ENCODE assay signal across 8 cellular contexts in genomic region chr7:17185690-17186070, GRCh38.
DNase-seq lines count a peak whose midpoint lies in the region; ATAC-seq and TF ChIP-seq lines count a peak whose summit lies in the region.

No MANE protein-coding gene starts in this region.

- POLR2A ChIA-PET in PC-3 (lab: Charles Lee; ENCODE audit: unreplicated experiment), result interaction anchor here (0.5 kb wide), 1 partner anchor 112 kb away, joined by 4 read pairs; no protein-coding TSS in a partner anchor

- no TSS peak for BruUV-seq in PC-3 (replicated peaks; lab: Mats Ljungman, UMichigan)

- H3K27me3 ChIP-seq in PC-3 (ENCODE audit: low read length) (no peaks in the 10 kb centered on the region), Karpas-422 (ENCODE audit: low read length) (no peaks in the 10 kb centered on the region)

- no peaks in the 10 kb centered on the region for H3K79me2 ChIP-seq in PC-3 (ENCODE audit: low read length)
- no peaks in the 10 kb centered on the region for H3K79me2 ChIP-seq in Karpas-422 (ENCODE audit: low read length)

- no peaks in the 10 kb centered on the region for H3K9me3 ChIP-seq in PC-3 (ENCODE audit: low read length)
- H3K9me3 ChIP-seq in Karpas-422 (ENCODE audit: low read length), result no peaks in the 10 kb centered on the region

- no peaks in the 10 kb centered on the region for H3K36me3 ChIP-seq in PC-3 (ENCODE audit: low read depth, low read length)
- no peaks in the 10 kb centered on the region for H3K36me3 ChIP-seq in Karpas-422 (ENCODE audit: insufficient read depth, low read length)

- CTCF ChIA-PET in PC-3 (lab: Charles Lee), result interaction anchor here (0.5 kb wide), 1 partner anchor 293 kb away, joined by 3 read pairs; no protein-coding TSS in a partner anchor

- H2AFZ ChIP-seq in PC-3 (ENCODE audit: low read length) (0 out of 2 replicates have a peak overlapping the region, but pooled peaks have one; percentile 10), Karpas-422 (ENCODE audit: low read length) (no peak overlapping the region)

- H3K9ac ChIP-seq in PC-3 (ENCODE audit: low read length) (peak overlapping the region; percentile 45), Karpas-422 (ENCODE audit: low read length) (no peak overlapping the region)

- H3K27ac ChIP-seq in PC-3 (ENCODE audit: low read length) (peak overlapping the region; percentile 85), Karpas-422 (ENCODE audit: low read length) (no peak overlapping the region)

- H3K4me2 ChIP-seq in PC-3 (ENCODE audit: low read length), result peak overlapping the region; percentile 26
- H3K4me2 ChIP-seq in Karpas-422 (ENCODE audit: low read depth, low read length, poor library complexity, severe bottlenecking), result no peak overlapping the region

- no peaks in the 10 kb centered on the region for H4K20me1 ChIP-seq in PC-3 (ENCODE audit: low read length)
- no peaks in the 10 kb centered on the region for H4K20me1 ChIP-seq in Karpas-422 (ENCODE audit: insufficient read depth, low read depth, low read length)

- no peaks in the 10 kb centered on the region for H3F3A ChIP-seq in PC-3 (ENCODE audit: low read length, unreplicated experiment)

- ATAC-seq in GM18873 (IDR thresholded peaks at IDR 0.05; ENCODE audit: low FRiP score, unreplicated experiment) (peak; percentile 97), HG02840 (IDR thresholded peaks at IDR 0.05; ENCODE audit: low FRiP score, unreplicated experiment) (peak; percentile 94), PC-3 (peak; percentile 93), left lobe of liver (peak; percentile 25)

- H3K4me1 ChIP-seq in PC-3 (ENCODE audit: insufficient read depth, low read length) (peaks cover 22% of the 10 kb centered on the region), Karpas-422 (ENCODE audit: low read length) (no peaks in the 10 kb centered on the region)

- intact Hi-C loops in PC-3 (cut with micrococcal nuclease), result loop anchor here (1.0 to 5.0 kb wide), 5 partner anchors 49 to 258 kb away; no protein-coding TSS in a partner anchor

- DNase-seq in PC-3, result peak; percentile 65
- DNase-seq in left lobe of liver (ENCODE audit: low spot score), result no peak
- DNase-seq in Karpas-422, result no peak
- DNase-seq in NCI-H2196 (lab: John Stamatoyannopoulos, UW; ENCODE audit: unreplicated experiment), result no peak
- no peak for DNase-seq in HuH-7 (ENCODE audit: low spot score)
- no peak for DNase-seq in stimulated activated CD4-positive, alpha-beta T cell treated with anti-CD3 and anti-CD28 coated beads, Interleukin-2, amount 100 ng/mL, for 48 hours

- H3K9me2 ChIP-seq in PC-3 (replicated peaks; ENCODE audit: low read length) (no peaks in the 10 kb centered on the region), Karpas-422 (replicated peaks; ENCODE audit: insufficient read depth, low read length) (no peaks in the 10 kb centered on the region)

- TF ChIP-seq CTCF in PC-3 (conservative IDR thresholded peaks at IDR 0.05; ENCODE audit: low read depth, low read length), result no peak

- H3K4me3 ChIP-seq in PC-3 (ENCODE audit: low read length), result no peak overlapping the region
- H3K4me3 ChIP-seq in Karpas-422 (ENCODE audit: low read length), result no peak overlapping the region

Comparison
In these comparisons a context has a peak if more than half of its experiments do, and no peak if none do; other contexts are left out.
1. ATAC-seq: peak in every context shown above with its lines; median percentile 97 in GM18873; 94 in HG02840; 93 in PC-3; 25 in left lobe of liver.